Comparison of ENCODE assay signal across 25 cellular contexts in the genomic region with DNA sequence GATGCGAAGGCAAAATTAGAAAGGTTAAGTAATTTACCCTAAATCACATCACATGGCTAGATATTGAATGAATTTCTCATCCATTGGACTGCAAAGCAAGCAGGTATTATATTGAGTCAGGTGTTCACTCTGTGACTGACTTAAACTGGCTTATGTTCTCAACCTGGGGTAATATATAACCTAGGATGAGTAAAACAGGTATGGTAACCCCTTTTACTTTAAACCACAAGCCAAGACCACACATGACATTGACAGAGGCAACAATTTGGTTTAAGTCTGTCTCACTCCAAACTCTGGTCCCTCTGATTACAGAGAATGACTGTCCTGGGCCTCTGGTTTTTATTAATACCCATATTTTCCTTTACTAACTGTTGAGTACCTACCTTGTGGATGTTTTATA. TPM values are rescaled to one million over a fixed set of nuclear protein-coding genes. Genes with fewer than 3 reads are reported as not detected.
DNase-seq lines count a peak whose midpoint lies in the region; ATAC-seq, FAIRE-seq and TF ChIP-seq lines count a peak whose summit lies in the region.
"Had no signal": no experiment of that assay in that cellular context is flagged by ENCODE, and none has a peak within 500 bp of the region (broad histone marks: within the 10 kb centered on the region; RNA-seq: fewer than 3 reads in every experiment).

No MANE protein-coding gene starts in this region.

- ATAC-seq in GM18861 (IDR thresholded peaks at IDR 0.05; ENCODE audit: unreplicated experiment) = peak; percentile 93
- peak; percentile 97 for ATAC-seq in GM19452 (IDR thresholded peaks at IDR 0.05; ENCODE audit: unreplicated experiment)
- ATAC-seq in HG02798 (IDR thresholded peaks at IDR 0.05; ENCODE audit: poor library complexity, unreplicated experiment) = peak; percentile 68
- peak; percentile 76 for ATAC-seq in HG03457 (IDR thresholded peaks at IDR 0.05; ENCODE audit: unreplicated experiment)
- ATAC-seq: activated naive CD8-positive, alpha-beta T cell treated with anti-CD3 and anti-CD28 coated beads, Interleukin-2, amount 50 U/mL, for 24 hours; sciatic nerve; upper lobe of right lung; WTC11 had no signal

- DNase-seq in MV-4-11 (lab: John Stamatoyannopoulos, UW) (no peak), GM12891 (ENCODE audit: insufficient read length, low spot score) (no peak), NCI-H1105 treated with DMSO at 0.1 percent for 48 hours (lab: John Stamatoyannopoulos, UW) (no peak), putamen (ENCODE audit: low spot score) (no peak)
- DNase-seq: activated CD4-positive, alpha-beta T cell treated with anti-CD3 and anti-CD28 coated beads, Interleukin-2, amount 50 U/mL, for 48 hours; activated gamma-delta T cell; activated naive CD8-positive, alpha-beta T cell treated with anti-CD3 and anti-CD28 coated beads, Interleukin-2, amount 50 U/mL, for 24 hours; C1 segment of cervical spinal cord; HCEC 1CT; NCI-H1092 treated with DMSO at 0.1 percent for 48 hours; NCI-H2081 treated with DMSO at 0.1 percent for 48 hours; NCI-H446; OCI-M1; posterior cingulate gyrus; Right ventricle myocardium superior; substantia nigra; T-helper 9 cell; upper lobe of right lung had no signal

- FAIRE-seq in GM12891 (lab: Jason Lieb, UNC) = no peak

- no peak for TF ChIP-seq POLR2A in GM12891 (IDR thresholded peaks at IDR 0.05; ENCODE audit: low read depth, low read length)

TF ChIP-seq in GM12891, 5 proteins besides CTCF, POLR2A, EP300 and RAD21:
- TF ChIP-seq PAX5 (IDR thresholded peaks at IDR 0.05; ENCODE audit: insufficient read depth, low read length, severe bottlenecking) (no peak), SPI1 (IDR thresholded peaks at IDR 0.05; ENCODE audit: low read depth, low read length) (no peak), POU2F2 (IDR thresholded peaks at IDR 0.05; ENCODE audit: low read depth, low read length) (no peak), POLR2AphosphoS5 (IDR thresholded peaks at IDR 0.05; ENCODE audit: low read depth, low read length) (no peak), TAF1 (IDR thresholded peaks at IDR 0.05; ENCODE audit: low read depth, low read length) (no peak)
TF ChIP-seq in GM12891: peak in this region for 0.

RNA-seq across cellular contexts. Expression of gene MAEL, which starts 33.3 kb away (rescaled TPM):
- polyA plus RNA-seq in GM12891 (2012; ENCODE audit: low read depth, missing spikeins) = 0.06 TPM
- polyA plus RNA-seq: neural cell had no signal

RNA-seq across cellular contexts. Expression of gene ILDR2, which starts 47.0 kb away (rescaled TPM):
- 0.19 TPM for polyA plus RNA-seq in GM12891 (2012; ENCODE audit: low read depth, missing spikeins)
